In genomic region chr15:70035719-70036077, GRCh38 we compare ENCODE assay signal across 10 cellular contexts.
A peak's percentile ranks its signal among the peaks of the same experiment; 100 is the strongest.
DNase-seq lines count a peak whose midpoint lies in the region; ATAC-seq lines count a peak whose summit lies in the region.
"Had no signal": no experiment of that assay in that cellular context is flagged by ENCODE, and none has a peak within 500 bp of the region (broad histone marks: within the 10 kb centered on the region; RNA-seq: fewer than 3 reads in every experiment).

No MANE protein-coding gene starts in this region.

- no peaks in the 10 kb centered on the region for H3K9me3 Mint-ChIP-seq in naive B cell

- peak overlapping the region in 3 of 6 donors; percentile 76 to 88 (median 85) for H3K27ac Mint-ChIP-seq in naive B cell

- H3K4me1 Mint-ChIP-seq in naive B cell = peaks cover 35 to 44% (median 41%) of the 10 kb centered on the region in 3 donors

- no peaks in the 10 kb centered on the region for H3K36me3 ChIP-seq in H7 (replicated peaks; ENCODE audit: control insufficient read depth, insufficient read depth, low read length)
- H3K36me3 ChIP-seq: stomach had no signal

- DNase-seq in naive B cell (peak; percentile 62), H7 (no peak), SHP77 (lab: John Stamatoyannopoulos, UW) (no peak), left lobe of liver (ENCODE audit: low spot score) (no peak), DMS79 (lab: John Stamatoyannopoulos, UW) (no peak)
- DNase-seq: stomach, SW 1271 had no signal

- H3K36me3 Mint-ChIP-seq in naive B cell = no peaks in the 10 kb centered on the region

- peaks cover 0 to 10% (median 9%) of the 10 kb centered on the region in 3 donors for H3K27me3 Mint-ChIP-seq in naive B cell

- H3K27me3 ChIP-seq in H7 (ENCODE audit: control insufficient read depth, insufficient read depth, low read length) = no peaks in the 10 kb centered on the region; the same call in 1 of the 2 replicates

- ATAC-seq in GM18868 (IDR thresholded peaks at IDR 0.05; ENCODE audit: unreplicated experiment) = peak; percentile 76
- ATAC-seq in GM21723 (IDR thresholded peaks at IDR 0.05; ENCODE audit: unreplicated experiment) = peak; percentile 55
- peak; percentile 38 for ATAC-seq in HG03571 (IDR thresholded peaks at IDR 0.05; ENCODE audit: unreplicated experiment)
- peak; percentile 77 to 91 for ATAC-seq in naive B cell (ENCODE audit: low read depth in 2 of 2)
- ATAC-seq in left lobe of liver = no peak

- no peak overlapping the region for H3K4me3 ChIP-seq in H7 (ENCODE audit: insufficient read depth, low read depth, low read length)
- H3K4me3 ChIP-seq: stomach had no signal

- peak overlapping the region in 7 of 8 donors; percentile 13 to 88 (median 67) for H3K4me3 Mint-ChIP-seq in naive B cell
